In the genomic region with DNA sequence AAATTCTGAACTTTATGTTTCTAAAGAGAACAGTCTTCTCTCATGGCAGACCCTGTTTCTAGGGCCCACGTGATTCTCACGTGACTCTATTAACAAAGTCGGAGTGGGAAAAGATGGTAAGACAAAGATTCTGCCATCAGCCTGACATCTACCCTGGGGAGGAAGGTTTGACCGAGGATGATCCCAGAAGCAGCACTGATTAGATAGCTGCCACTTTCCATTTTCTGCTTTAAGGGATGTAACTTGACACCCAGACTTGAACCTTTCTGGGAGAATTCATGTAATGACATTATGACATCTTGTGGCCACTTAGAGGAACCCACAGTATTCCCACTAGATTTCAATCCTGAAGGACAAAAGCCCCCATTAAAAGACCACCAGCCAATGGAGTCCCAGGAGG, we compare ENCODE assay signal across 10 cellular contexts.
DNase-seq lines count a peak whose midpoint lies in the region; ATAC-seq and TF ChIP-seq lines count a peak whose summit lies in the region.
"Had no signal": no experiment of that assay in that cellular context is flagged by ENCODE, and none has a peak within 500 bp of the region (broad histone marks: within the 10 kb centered on the region; RNA-seq: fewer than 3 reads in every experiment).

No MANE protein-coding gene starts in this region.

- no peaks in the 10 kb centered on the region for H3K36me3 ChIP-seq in DND-41 (ENCODE audit: insufficient read depth, low read length)
- no peaks in the 10 kb centered on the region for H3K36me3 ChIP-seq in mesenchymal stem cell (ENCODE audit: control insufficient read depth in 1 of 2, insufficient read depth in 2 of 2, low read depth in 1 of 2, low read length in 2 of 2)

- H3K27me3 ChIP-seq in DND-41 (ENCODE audit: insufficient read depth, low read length, poor library complexity), result no peaks in the 10 kb centered on the region
- peaks cover 7 to 11% of the 10 kb centered on the region in 2 experiments for H3K27me3 ChIP-seq in mesenchymal stem cell (ENCODE audit: control insufficient read depth in 1 of 2, insufficient read depth in 1 of 2, low read length in 2 of 2)

- 48% methylated on average over 4 of the region's 4 CpGs for WGBS in mesenchymal stem cell

- H3K9ac ChIP-seq in DND-41 (ENCODE audit: low read depth, low read length), result no peak overlapping the region
- H3K9ac ChIP-seq in mesenchymal stem cell (ENCODE audit: low read length), result no peak overlapping the region

- H2AK5ac ChIP-seq in mesenchymal stem cell (ENCODE audit: low read length, severe bottlenecking), result no peak overlapping the region

- no peak overlapping the region for H2BK120ac ChIP-seq in mesenchymal stem cell (ENCODE audit: low read depth, low read length)

- no peaks in the 10 kb centered on the region for H4K20me1 ChIP-seq in DND-41 (ENCODE audit: insufficient read depth, low read length)

- no peak overlapping the region for H4K91ac ChIP-seq in mesenchymal stem cell (ENCODE audit: low read length)

- no peak overlapping the region for H2BK12ac ChIP-seq in mesenchymal stem cell (ENCODE audit: low read length in 2 of 2)

- H3K79me1 ChIP-seq in mesenchymal stem cell (replicated peaks; ENCODE audit: low read length, poor library complexity, severe bottlenecking), result no peaks in the 10 kb centered on the region

- H3K9me3 ChIP-seq in DND-41 (ENCODE audit: insufficient read depth, low read length, severe bottlenecking) (no peaks in the 10 kb centered on the region), mesenchymal stem cell (ENCODE audit: control insufficient read depth, low read length) (no peaks in the 10 kb centered on the region)

- no peak overlapping the region for H4K8ac ChIP-seq in mesenchymal stem cell (ENCODE audit: low read length)

- H3K4me1 ChIP-seq in DND-41 (ENCODE audit: insufficient read depth, low read length) (no peaks in the 10 kb centered on the region), mesenchymal stem cell (ENCODE audit: control insufficient read depth, insufficient read depth, low read depth, low read length) (peaks cover 3% of the 10 kb centered on the region)

- H3K18ac ChIP-seq in mesenchymal stem cell (ENCODE audit: low read depth in 1 of 2, low read length in 2 of 2), result no peak overlapping the region

- H2BK5ac ChIP-seq in mesenchymal stem cell (ENCODE audit: low read depth, low read length, poor library complexity, severe bottlenecking), result no peak overlapping the region

- ATAC-seq in DND-41 (ENCODE audit: insufficient read depth, low read depth), result no peak

- no peak overlapping the region for H3K4me2 ChIP-seq in DND-41 (ENCODE audit: insufficient read depth, low read length)
- no peak overlapping the region for H3K4me2 ChIP-seq in mesenchymal stem cell (ENCODE audit: low read length, poor library complexity, severe bottlenecking)

- H3K4me3 ChIP-seq in DND-41 (ENCODE audit: low read depth in 1 of 2, low read length in 2 of 2) (no peak overlapping the region), HFF-Myc (replicated peaks; ENCODE audit: low read depth, low read length) (no peak overlapping the region), mesenchymal stem cell (ENCODE audit: insufficient read depth in 1 of 2, low read depth in 1 of 2, low read length in 2 of 2) (no peak overlapping the region)

- H3K4ac ChIP-seq in mesenchymal stem cell (ENCODE audit: low read depth in 1 of 2, low read length in 2 of 2), result no peak overlapping the region

- H3K14ac ChIP-seq in mesenchymal stem cell (ENCODE audit: low read length in 2 of 2), result no peak overlapping the region

- H2AFZ ChIP-seq in DND-41 (ENCODE audit: low read depth, low read length), result no peak overlapping the region
- no peak overlapping the region for H2AFZ ChIP-seq in mesenchymal stem cell (ENCODE audit: low read depth, low read length)

- H3K23ac ChIP-seq in mesenchymal stem cell (ENCODE audit: low read length in 2 of 2), result no peak overlapping the region

- no peak overlapping the region for H2BK15ac ChIP-seq in mesenchymal stem cell (ENCODE audit: low read depth, poor library complexity, severe bottlenecking)

- H3K27ac ChIP-seq in DND-41 (ENCODE audit: low read length) (no peak overlapping the region), mesenchymal stem cell (ENCODE audit: low read length, poor library complexity, severe bottlenecking) (no peak overlapping the region)

- no peaks in the 10 kb centered on the region for H3K79me2 ChIP-seq in DND-41 (ENCODE audit: insufficient read depth, low read length)

- TF ChIP-seq CTCF in DND-41 (IDR thresholded peaks at IDR 0.05; ENCODE audit: borderline replicate concordance, extremely low read depth, low read length, poor library complexity, severe bottlenecking), result peak; percentile 36
- TF ChIP-seq CTCF in HFF-Myc (IDR thresholded peaks at IDR 0.05; ENCODE audit: low read depth, low read length, missing control alignments), result peak; percentile 35

- DNase-seq in DND-41 (no peak), HFF-Myc (ENCODE audit: extremely low read depth, low read depth) (no peak), astrocyte of the hippocampus (ENCODE audit: low read depth, low spot score) (peak; percentile 35), mesenchymal stem cell (peak; percentile 35), globus pallidus (ENCODE audit: low spot score) (no peak), COR-L47 (lab: John Stamatoyannopoulos, UW) (no peak), CD1c-positive myeloid dendritic cell (ENCODE audit: extremely low spot score) (no peak)
- DNase-seq in activated naive CD4-positive, alpha-beta T cell (lab: John Stamatoyannopoulos, UW), result no peak
- DNase-seq: activated CD4-positive, alpha-beta T cell treated with anti-CD3 and anti-CD28 coated beads, Interleukin-2, amount 10 ng/mL, durations not matched to agents 7 days and 5 days; effector CD8-positive, alpha-beta T cell had no signal

Comparison
In these comparisons a context has a peak if more than half of its experiments do, and no peak if none do; other contexts are left out.
1. DNase-seq: peak in astrocyte of the hippocampus (single experiment) and mesenchymal stem cell (single experiment); none in DND-41 (single experiment), HFF-Myc (single experiment), globus pallidus (single experiment), COR-L47 (single experiment), activated naive CD4-positive, alpha-beta T cell (0 of 4) and CD1c-positive myeloid dendritic cell (single experiment).